21 cellular contexts compared by ENCODE assay signal in genomic region chr11:91730071-91730470, GRCh38.
"Had no signal": no experiment of that assay in that cellular context is flagged by ENCODE, and none has a peak within 500 bp of the region (broad histone marks: within the 10 kb centered on the region; RNA-seq: fewer than 3 reads in every experiment).

No MANE protein-coding gene starts in this region.

- H3K4me1 ChIP-seq: psoas muscle, upper lobe of right lung had no signal

- H3K4me3 ChIP-seq: cardiac muscle cell, lung, psoas muscle, thoracic aorta, upper lobe of right lung had no signal

- ATAC-seq: activated CD8-positive, alpha-beta T cell treated with anti-CD3 and anti-CD28 coated beads, Interleukin-2, amount 10 ng/mL, durations not matched to agents 7 days and 5 days; effector memory CD8-positive, alpha-beta T cell; left lobe of liver; natural killer cell treated with Interleukin-12 subunit alpha and Interleukin-12 subunit beta and Interleukin-15 and Interleukin-18, amount 100 ng/mL, for 72 hours; psoas muscle; sciatic nerve; SK-N-SH treated with all-trans-retinoic acid at 6 μM for 48 hours; stimulated activated naive B cell treated with anti-CD40 and anti-IgM and Interleukin-4, amounts not matched to agents 10 μg/mL and 1 μg/mL and 100 μg/mL, for 72 hours; upper lobe of right lung had no signal

- H3K36me3 Mint-ChIP-seq: activated naive CD4-positive, alpha-beta T cell treated with anti-CD3 and anti-CD28 coated beads, Interleukin-2, amount 50 U/mL, for 24 hours; stimulated activated naive B cell treated with anti-CD40 and anti-IgM and Interleukin-4, amounts not matched to agents 10 μg/mL and 1 μg/mL and 100 μg/mL, for 72 hours had no signal

- H3K27me3 ChIP-seq: cardiac muscle cell, upper lobe of right lung had no signal

- DNase-seq: activated CD4-positive, alpha-beta T cell treated with anti-CD3 and anti-CD28 coated beads, Interleukin-2, amount 10 ng/mL, durations not matched to agents 24 days and 14 days; activated CD8-positive, alpha-beta T cell treated with anti-CD3 and anti-CD28 coated beads, Interleukin-2, amount 10 ng/mL, durations not matched to agents 7 days and 5 days; activated T-cell treated with anti-CD3 and anti-CD28 coated beads, Interleukin-2, amount 50 U/mL, for 24 hours; dermis blood vessel endothelial cell; effector memory CD8-positive, alpha-beta T cell; foreskin fibroblast; hypothalamus; kidney; psoas muscle; stimulated activated naive B cell treated with anti-CD40 and anti-IgM and Interleukin-4, amounts not matched to agents 10 μg/mL and 1 μg/mL and 100 μg/mL, for 72 hours; T1000; upper lobe of right lung had no signal

- H3K36me3 ChIP-seq: cardiac muscle cell, thoracic aorta, upper lobe of right lung had no signal

- H3K27ac Mint-ChIP-seq: activated CD4-positive, alpha-beta T cell treated with anti-CD3 and anti-CD28 coated beads, Interleukin-2, amount 10 ng/mL, durations not matched to agents 24 days and 14 days; activated CD8-positive, alpha-beta T cell treated with anti-CD3 and anti-CD28 coated beads, Interleukin-2, amount 10 ng/mL, durations not matched to agents 7 days and 5 days; activated naive CD4-positive, alpha-beta T cell treated with anti-CD3 and anti-CD28 coated beads, Interleukin-2, amount 50 U/mL, for 24 hours; activated T-cell treated with anti-CD3 and anti-CD28 coated beads, Interleukin-2, amount 50 U/mL, for 24 hours; effector memory CD8-positive, alpha-beta T cell; mesothelial cell of epicardium; natural killer cell treated with Interleukin-12 subunit alpha and Interleukin-12 subunit beta and Interleukin-15 and Interleukin-18, amount 100 ng/mL, for 72 hours; stimulated activated naive B cell treated with anti-CD40 and anti-IgM and Interleukin-4, amounts not matched to agents 10 μg/mL and 1 μg/mL and 100 μg/mL, for 72 hours had no signal

- H3K27me3 Mint-ChIP-seq: activated CD4-positive, alpha-beta T cell treated with anti-CD3 and anti-CD28 coated beads, Interleukin-2, amount 10 ng/mL, durations not matched to agents 24 days and 14 days; activated naive CD4-positive, alpha-beta T cell treated with anti-CD3 and anti-CD28 coated beads, Interleukin-2, amount 50 U/mL, for 24 hours; activated T-cell treated with anti-CD3 and anti-CD28 coated beads, Interleukin-2, amount 50 U/mL, for 24 hours; effector memory CD8-positive, alpha-beta T cell; natural killer cell treated with Interleukin-12 subunit alpha and Interleukin-12 subunit beta and Interleukin-15 and Interleukin-18, amount 100 ng/mL, for 72 hours; stimulated activated naive B cell treated with anti-CD40 and anti-IgM and Interleukin-4, amounts not matched to agents 10 μg/mL and 1 μg/mL and 100 μg/mL, for 72 hours had no signal

- H3K27ac ChIP-seq: cardiac muscle cell, psoas muscle, thoracic aorta, upper lobe of right lung had no signal

- H3K4me1 Mint-ChIP-seq: activated CD4-positive, alpha-beta T cell treated with anti-CD3 and anti-CD28 coated beads, Interleukin-2, amount 10 ng/mL, durations not matched to agents 24 days and 14 days; activated naive CD4-positive, alpha-beta T cell treated with anti-CD3 and anti-CD28 coated beads, Interleukin-2, amount 50 U/mL, for 24 hours; stimulated activated naive B cell treated with anti-CD40 and anti-IgM and Interleukin-4, amounts not matched to agents 10 μg/mL and 1 μg/mL and 100 μg/mL, for 72 hours had no signal

- H3K4me3 Mint-ChIP-seq: activated CD4-positive, alpha-beta T cell treated with anti-CD3 and anti-CD28 coated beads, Interleukin-2, amount 10 ng/mL, durations not matched to agents 24 days and 14 days; activated CD8-positive, alpha-beta T cell treated with anti-CD3 and anti-CD28 coated beads, Interleukin-2, amount 10 ng/mL, durations not matched to agents 7 days and 5 days; activated naive CD4-positive, alpha-beta T cell treated with anti-CD3 and anti-CD28 coated beads, Interleukin-2, amount 50 U/mL, for 24 hours; activated T-cell treated with anti-CD3 and anti-CD28 coated beads, Interleukin-2, amount 50 U/mL, for 24 hours; effector memory CD8-positive, alpha-beta T cell; mesothelial cell of epicardium; natural killer cell treated with Interleukin-12 subunit alpha and Interleukin-12 subunit beta and Interleukin-15 and Interleukin-18, amount 100 ng/mL, for 72 hours; stimulated activated naive B cell treated with anti-CD40 and anti-IgM and Interleukin-4, amounts not matched to agents 10 μg/mL and 1 μg/mL and 100 μg/mL, for 72 hours had no signal
